In the genomic region with DNA sequence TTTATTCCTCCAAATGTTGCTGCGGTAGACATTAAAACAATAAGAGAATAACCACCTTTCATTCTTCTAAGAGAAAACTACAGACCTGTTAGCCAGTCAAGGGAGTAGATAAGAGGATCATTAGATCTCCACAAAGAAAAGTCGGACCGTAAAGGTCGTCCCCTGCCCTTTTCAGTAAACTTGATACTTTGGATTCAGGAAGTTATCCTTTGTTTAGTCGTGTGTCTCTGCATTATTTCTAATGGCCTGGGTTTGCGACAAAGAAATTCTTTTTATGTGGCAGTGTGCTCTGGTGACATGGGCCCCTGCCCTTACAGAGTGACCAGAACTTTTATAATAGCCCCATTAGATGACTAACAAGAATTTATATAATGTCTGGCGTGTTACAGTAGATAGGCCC, we compare ENCODE assay signal across 12 cellular contexts.
"Had no signal": no experiment of that assay in that cellular context is flagged by ENCODE, and none has a peak within 500 bp of the region (broad histone marks: within the 10 kb centered on the region; RNA-seq: fewer than 3 reads in every experiment).

No MANE protein-coding gene starts in this region.

- H3K36me3 Mint-ChIP-seq: WTC11 had no signal

- DNase-seq: activated CD4-positive, alpha-beta T cell treated with anti-CD3 and anti-CD28 coated beads for 48 hours; activated CD8-positive, alpha-beta T cell treated with anti-CD3 and anti-CD28 coated beads, Interleukin-2, amount 10 ng/mL, durations not matched to agents 7 days and 5 days; activated naive CD4-positive, alpha-beta T cell treated with anti-CD3 and anti-CD28 coated beads for 36 hours; caudate nucleus; nucleus accumbens; T-helper 17 cell; tibial artery had no signal

- H3K9me3 Mint-ChIP-seq: activated naive CD4-positive, alpha-beta T cell treated with anti-CD3 and anti-CD28 coated beads for 36 hours; WTC11 had no signal

- H3K4me1 ChIP-seq: prostate gland had no signal

- H3K9me3 ChIP-seq: prostate gland, tibial artery had no signal

- H3K27ac ChIP-seq: prostate gland, tibial artery had no signal

- H3K27me3 ChIP-seq: tibial artery had no signal

- H3K36me3 ChIP-seq: prostate gland, tibial artery had no signal

- ATAC-seq: activated CD8-positive, alpha-beta T cell treated with anti-CD3 and anti-CD28 coated beads, Interleukin-2, amount 10 ng/mL, durations not matched to agents 7 days and 5 days; esophagus mucosa; left lobe of liver; T-helper 17 cell; WTC11 had no signal

- H3K27me3 Mint-ChIP-seq: T-helper 17 cell had no signal

- H3K4me3 ChIP-seq: prostate gland, tibial artery had no signal

- H3K4me3 Mint-ChIP-seq: activated CD8-positive, alpha-beta T cell treated with anti-CD3 and anti-CD28 coated beads, Interleukin-2, amount 10 ng/mL, durations not matched to agents 7 days and 5 days; activated naive CD4-positive, alpha-beta T cell treated with anti-CD3 and anti-CD28 coated beads for 36 hours; T-helper 17 cell; WTC11 had no signal

- H3K27ac Mint-ChIP-seq: activated CD8-positive, alpha-beta T cell treated with anti-CD3 and anti-CD28 coated beads, Interleukin-2, amount 10 ng/mL, durations not matched to agents 7 days and 5 days; activated naive CD4-positive, alpha-beta T cell treated with anti-CD3 and anti-CD28 coated beads for 36 hours; T-helper 17 cell; WTC11 had no signal

- FAIRE-seq: astrocyte had no signal
